ENCODE assay signal across 8 cellular contexts in genomic region chr9:16004613-16005012, GRCh38.
"Had no signal": no experiment of that assay in that cellular context is flagged by ENCODE, and none has a peak within 500 bp of the region (broad histone marks: within the 10 kb centered on the region; RNA-seq: fewer than 3 reads in every experiment).

No MANE protein-coding gene starts in this region.

- FAIRE-seq: G401.6, GM12878, GM12891, GM12892, GM18507, GM19239 had no signal

- H3K4me3 ChIP-seq: GM12878 had no signal

- ATAC-seq: GM12878 had no signal

- DNase-seq: GDM1, GF-D8 had no signal
